Comparison of ENCODE assay signal across 21 cellular contexts in the genomic region with DNA sequence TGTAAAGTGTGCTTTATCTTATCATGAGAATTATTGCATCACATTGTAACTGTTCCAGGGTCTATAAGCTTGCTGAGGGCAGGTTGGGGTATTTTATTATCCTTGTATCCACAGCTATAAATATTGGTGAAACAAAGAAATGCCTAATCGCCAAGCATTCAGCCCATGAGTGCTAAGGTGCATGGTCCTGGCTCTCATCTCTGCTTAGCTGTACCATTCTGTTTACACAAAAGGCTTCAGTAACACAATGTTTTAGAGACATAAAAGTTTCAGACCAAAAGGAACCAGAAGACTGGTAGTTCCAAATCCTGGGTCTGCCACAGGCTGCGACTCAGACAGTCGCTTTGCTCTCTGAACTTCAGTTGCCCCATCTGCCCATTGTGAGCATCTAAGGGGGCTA.
A peak's percentile ranks its signal among the peaks of the same experiment; 100 is the strongest.
DNase-seq lines count a peak whose midpoint lies in the region; ATAC-seq and TF ChIP-seq lines count a peak whose summit lies in the region.
"Had no signal": no experiment of that assay in that cellular context is flagged by ENCODE, and none has a peak within 500 bp of the region (broad histone marks: within the 10 kb centered on the region; RNA-seq: fewer than 3 reads in every experiment).

No MANE protein-coding gene starts in this region.

- no peak for DNase-seq in cardiac muscle cell (ENCODE audit: low read depth in 1 of 2, low spot score in 1 of 2)
- no peak for DNase-seq in heart right ventricle
- DNase-seq: AML-193; Caco-2; Calu3; CD4-positive, alpha-beta T cell; CD8-positive, alpha-beta T cell; DMS 273 treated with DMSO at 0.1 percent for 48 hours; DMS153; DMS79 treated with DMSO at 0.1 percent for 48 hours; GF-D8 had no signal

- no peaks in the 10 kb centered on the region for H3K27me3 ChIP-seq in cardiac muscle cell
- H3K27me3 ChIP-seq in heart right ventricle = no peaks in the 10 kb centered on the region
- H3K27me3 ChIP-seq: BLaER1 treated with 17β-estradiol and CSF1 and Interleukin-3, amounts not matched to agents 10 nM and 100 nM had no signal

- ATAC-seq in heart right ventricle = no peak
- no peak for ATAC-seq in HG02938 (IDR thresholded peaks at IDR 0.05; ENCODE audit: unreplicated experiment)
- ATAC-seq in GM21367 (IDR thresholded peaks at IDR 0.05; ENCODE audit: unreplicated experiment) = no peak
- no peak for ATAC-seq in GM18517 (IDR thresholded peaks at IDR 0.05; ENCODE audit: unreplicated experiment)
- ATAC-seq: A549; CD8-positive, alpha-beta T cell had no signal

- H3K36me3 ChIP-seq in cardiac muscle cell = no peaks in the 10 kb centered on the region
- no peaks in the 10 kb centered on the region for H3K36me3 ChIP-seq in heart right ventricle

- H3K9me3 ChIP-seq in cardiac muscle cell (ENCODE audit: low read depth) = no peaks in the 10 kb centered on the region
- no peaks in the 10 kb centered on the region for H3K9me3 ChIP-seq in heart right ventricle
- H3K9me3 ChIP-seq: A549; BLaER1 treated with 17β-estradiol and CSF1 and Interleukin-3, amounts not matched to agents 10 nM and 100 nM had no signal

- H3K4me1 ChIP-seq in cardiac muscle cell (ENCODE audit: low read depth) (peaks cover 70% of the 10 kb centered on the region), heart right ventricle (peaks cover 0 to 28% (median 6%) of the 10 kb centered on the region in 9 donors)
- H3K4me1 ChIP-seq: A549 had no signal

- TF ChIP-seq CTCF in cardiac muscle cell (IDR thresholded peaks at IDR 0.05; ENCODE audit: low read depth, low read length) (no peak), heart right ventricle (IDR thresholded peaks at IDR 0.05) (no peak), VCaP (conservative IDR thresholded peaks at IDR 0.05) (no peak), nephron (IDR thresholded peaks at IDR 0.05; ENCODE audit: unreplicated experiment in 3 of 3) (no peak)

- H3K9me3 Mint-ChIP-seq in nephron = no peaks in the 10 kb centered on the region
- H3K9me3 Mint-ChIP-seq: CD4-positive, alpha-beta T cell; CD8-positive, alpha-beta T cell had no signal

- H3K36me3 Mint-ChIP-seq in nephron (ENCODE audit: low read depth) = no peaks in the 10 kb centered on the region
- H3K36me3 Mint-ChIP-seq: CD8-positive, alpha-beta T cell had no signal

- peaks cover 21% of the 10 kb centered on the region for H3K4me1 Mint-ChIP-seq in nephron
- H3K4me1 Mint-ChIP-seq: B cell had no signal

- no peak overlapping the region for H3K4me3 Mint-ChIP-seq in nephron
- H3K4me3 Mint-ChIP-seq: B cell; CD4-positive, alpha-beta T cell; CD8-positive, alpha-beta T cell had no signal

- peaks cover 9% of the 10 kb centered on the region for H3K27me3 Mint-ChIP-seq in nephron (ENCODE audit: low read depth)

- H3K27ac Mint-ChIP-seq in nephron = peak overlapping the region; percentile 4 to 17 (median 12)
- H3K27ac Mint-ChIP-seq: B cell; CD4-positive, alpha-beta T cell; CD8-positive, alpha-beta T cell had no signal

- no peak overlapping the region for H3K4me3 ChIP-seq in cardiac muscle cell
- H3K4me3 ChIP-seq in heart right ventricle = no peak overlapping the region
- H3K4me3 ChIP-seq: A549; BLaER1 treated with 17β-estradiol and CSF1 and Interleukin-3, amounts not matched to agents 10 nM and 100 nM had no signal

- 95% methylated on average over 3 of the region's 3 CpGs for WGBS in heart right ventricle, 2 donors

- intact Hi-C loops in heart right ventricle (cut with DNase I) = loop anchor here in 2 of 10 donors (2.0 to 10.0 kb wide), 2 partner anchors 73 to 231 kb away; no protein-coding TSS in a partner anchor

- H3K27ac ChIP-seq in cardiac muscle cell (peak overlapping the region; percentile 90), heart right ventricle (no peak overlapping the region), VCaP (peak overlapping the region; percentile 51)
- H3K27ac ChIP-seq: 22Rv1; A549; BLaER1 treated with 17β-estradiol and CSF1 and Interleukin-3, amounts not matched to agents 10 nM and 100 nM; C4-2B had no signal

Comparison
In these comparisons a context has a peak if more than half of its experiments do, and no peak if none do; other contexts are left out.
1. H3K27ac ChIP-seq: peak in cardiac muscle cell (single experiment) and VCaP (single experiment); none in heart right ventricle (0 of 10).